In genomic region chr22:15565063-15565462, GRCh38 we compare ENCODE assay signal across 15 cellular contexts. TPM values are rescaled to one million over a fixed set of nuclear protein-coding genes. Genes with fewer than 3 reads are reported as not detected.
"Had no signal": no experiment of that assay in that cellular context is flagged by ENCODE, and none has a peak within 500 bp of the region (broad histone marks: within the 10 kb centered on the region; RNA-seq: fewer than 3 reads in every experiment).

No MANE protein-coding gene starts in this region.

RNA-seq across cellular contexts. Expression of gene OR11H1, which starts 37.1 kb away (rescaled TPM):
- total RNA-seq: activated B cell treated with CpG ODN at 0.5 μM for 24 hours; activated CD4-positive, alpha-beta memory T cell treated with anti-CD3 and anti-CD28 coated beads for 36 hours; activated CD4-positive, alpha-beta memory T cell treated with anti-CD3 and anti-CD28 coated beads, Interleukin-2, amount 10 ng/mL, durations not matched to agents 7 days and 5 days; activated CD4-positive, alpha-beta T cell treated with anti-CD3 and anti-CD28 coated beads for 36 hours; activated CD4-positive, alpha-beta T cell treated with anti-CD3 and anti-CD28 coated beads, Interleukin-2, amount 10 ng/mL, durations not matched to agents 24 days and 14 days; activated CD4-positive, alpha-beta T cell treated with anti-CD3 and anti-CD28 coated beads, Interleukin-2, amount 10 ng/mL, durations not matched to agents 7 days and 5 days; activated CD8-positive, alpha-beta memory T cell treated with anti-CD3 and anti-CD28 coated beads for 36 hours; activated CD8-positive, alpha-beta memory T cell treated with anti-CD3 and anti-CD28 coated beads, Interleukin-2, amount 10 ng/mL, durations not matched to agents 7 days and 5 days; activated CD8-positive, alpha-beta T cell treated with anti-CD3 and anti-CD28 coated beads for 36 hours; activated CD8-positive, alpha-beta T cell treated with anti-CD3 and anti-CD28 coated beads, Interleukin-2, amount 10 ng/mL, durations not matched to agents 7 days and 5 days; T-cell; T-helper 1 cell treated with Interleukin-12 subunit alpha and Interleukin-12 subunit beta and Interleukin-4 antibody, amounts not matched to agents 30 ng/mL and 1 ng/mL, for 36 hours; T-helper 17 cell; T-helper 2 cell treated with Interferon-gamma antibody and Interleukin-4, amounts not matched to agents 100 ng/mL and 5 ng/mL, for 36 hours; WTC11 had no signal
